In genomic region chr1:25755475-25756125, GRCh38 we compare ENCODE assay signal across 2 cellular contexts.
TF ChIP-seq lines count a peak whose summit lies in the region.

No MANE protein-coding gene starts in this region.

TF ChIP-seq in HepG2, 621 proteins besides CTCF, POLR2A, EP300 and RAD21:
- peak; percentile 62; the same call in 1 of the 2 replicates for TF ChIP-seq ZNF768 (CRISPR knock-in tag; IDR thresholded peaks at IDR 0.05)
- no peak for TF ChIP-seq RAD51 (IDR thresholded peaks at IDR 0.05; ENCODE audit: borderline replicate concordance)
- TF ChIP-seq AGO1 (IDR thresholded peaks at IDR 0.05; ENCODE audit: low read depth, low read length, poor library complexity, severe bottlenecking): no peak

TF ChIP-seq in H1, 55 proteins besides CTCF, POLR2A, EP300 and RAD21:
- TF ChIP-seq CBX5 (IDR thresholded peaks at IDR 0.05; ENCODE audit: low read depth, low read length): no peak
- peak in 1 of 2 experiments; percentile 54; a peak in 1 of 4 replicates for TF ChIP-seq HDAC2 (IDR thresholded peaks at IDR 0.05; ENCODE audit: borderline replicate concordance in 1 of 2, low read depth in 2 of 2, low read length in 2 of 2)
- TF ChIP-seq KDM1A (IDR thresholded peaks at IDR 0.05; ENCODE audit: borderline replicate concordance, low read length): peak; percentile 74; the same call in 1 of the 2 replicates
